Comparison of ENCODE assay signal across 12 cellular contexts in genomic region chr5:62342476-62342837, GRCh38. TPM values are rescaled to one million over a fixed set of nuclear protein-coding genes. Genes with fewer than 3 reads are reported as not detected.
DNase-seq lines count a peak whose midpoint lies in the region; ATAC-seq lines count a peak whose summit lies in the region.
"Had no signal": no experiment of that assay in that cellular context is flagged by ENCODE, and none has a peak within 500 bp of the region (broad histone marks: within the 10 kb centered on the region; RNA-seq: fewer than 3 reads in every experiment).

No MANE protein-coding gene starts in this region.

- no peaks in the 10 kb centered on the region for H3K9me3 ChIP-seq in CD8-positive, alpha-beta memory T cell (ENCODE audit: low read length)
- H3K9me3 ChIP-seq: BE2C had no signal

- no peak overlapping the region for H3K4me3 ChIP-seq in CD8-positive, alpha-beta memory T cell (ENCODE audit: low read length)

- peak overlapping the region; percentile 76 to 97 (median 84) for H3K27ac Mint-ChIP-seq in CD8-positive, alpha-beta memory T cell
- H3K27ac Mint-ChIP-seq in activated CD4-positive, alpha-beta memory T cell treated with anti-CD3 and anti-CD28 coated beads for 36 hours, result peak overlapping the region; percentile 73

- no peaks in the 10 kb centered on the region for H3K27me3 ChIP-seq in CD8-positive, alpha-beta memory T cell (ENCODE audit: insufficient read depth, low read length, poor library complexity, severe bottlenecking)
- H3K27me3 ChIP-seq: BE2C had no signal

- peaks cover 58 to 82% (median 78%) of the 10 kb centered on the region in 3 donors for H3K4me1 Mint-ChIP-seq in CD8-positive, alpha-beta memory T cell
- H3K4me1 Mint-ChIP-seq in activated CD4-positive, alpha-beta memory T cell treated with anti-CD3 and anti-CD28 coated beads for 36 hours (ENCODE audit: low read depth), result peaks cover 61% of the 10 kb centered on the region

- H3K36me3 ChIP-seq in CD8-positive, alpha-beta memory T cell (ENCODE audit: insufficient read depth, low read length), result peaks cover 4% of the 10 kb centered on the region
- H3K36me3 ChIP-seq: BE2C had no signal

- no peak for DNase-seq in CD8-positive, alpha-beta memory T cell
- DNase-seq in activated CD4-positive, alpha-beta memory T cell treated with anti-CD3 and anti-CD28 coated beads for 36 hours, result no peak
- DNase-seq in KBM-7, result no peak
- DNase-seq in GM03348 (ENCODE audit: low spot score), result no peak
- no peak for DNase-seq in T-helper 9 cell
- no peak for DNase-seq in NK-92 treated with Interleukin-12 subunit alpha and Interleukin-12 subunit beta, amount 100 ng/mL, for 24 hours (lab: John Stamatoyannopoulos, UW)
- DNase-seq: BE2C, HCEC 1CT, NCI-H526 treated with DMSO at 0.1 percent for 48 hours, retina had no signal

- ATAC-seq in GM19397 (IDR thresholded peaks at IDR 0.05; ENCODE audit: unreplicated experiment), result peak; percentile 36
- ATAC-seq in HG02885 (IDR thresholded peaks at IDR 0.05; ENCODE audit: poor library complexity, unreplicated experiment), result peak; percentile 46

- H3K9me3 Mint-ChIP-seq in CD8-positive, alpha-beta memory T cell, result no peaks in the 10 kb centered on the region
- no peaks in the 10 kb centered on the region for H3K9me3 Mint-ChIP-seq in activated CD4-positive, alpha-beta memory T cell treated with anti-CD3 and anti-CD28 coated beads for 36 hours

- POLR2A ChIA-PET in CD8-positive, alpha-beta memory T cell (lab: Charles Lee), result interaction anchor here (0.6 kb wide), 1 partner anchor 10 kb away, joined by 5 read pairs; no protein-coding TSS in a partner anchor
- POLR2A ChIA-PET in activated CD4-positive, alpha-beta memory T cell treated with anti-CD3 and anti-CD28 coated beads for 36 hours (lab: Charles Lee), result interaction anchor here (1.1 kb wide), 1 partner anchor 31 kb away, joined by 4 read pairs; no protein-coding TSS in a partner anchor

- in situ Hi-C loops in KBM-7 (cut with MboI; ENCODE audit: low pct_unique_long_range_greater_than_20kb, low sequenced_read_pairs), result no loop called here

- H3K4me3 Mint-ChIP-seq in CD8-positive, alpha-beta memory T cell, result peak overlapping the region in 6 of 7 donors; percentile 66 to 78 (median 73)
- no peak overlapping the region for H3K4me3 Mint-ChIP-seq in activated CD4-positive, alpha-beta memory T cell treated with anti-CD3 and anti-CD28 coated beads for 36 hours

- peaks cover 0 to 15% (median 2%) of the 10 kb centered on the region in 3 donors for H3K36me3 Mint-ChIP-seq in CD8-positive, alpha-beta memory T cell
- H3K36me3 Mint-ChIP-seq in activated CD4-positive, alpha-beta memory T cell treated with anti-CD3 and anti-CD28 coated beads for 36 hours, result peaks cover 11% of the 10 kb centered on the region

- intact Hi-C loops in activated CD4-positive, alpha-beta memory T cell treated with anti-CD3 and anti-CD28 coated beads for 36 hours (cut with micrococcal nuclease), result loop anchor here (2.0 kb wide), 1 partner anchor 14 kb away; no protein-coding TSS in a partner anchor

- no peaks in the 10 kb centered on the region for H3K27me3 Mint-ChIP-seq in CD8-positive, alpha-beta memory T cell
- H3K27me3 Mint-ChIP-seq in activated CD4-positive, alpha-beta memory T cell treated with anti-CD3 and anti-CD28 coated beads for 36 hours, result no peaks in the 10 kb centered on the region

- H3K27ac ChIP-seq in CD8-positive, alpha-beta memory T cell (ENCODE audit: low read depth, low read length), result no peak overlapping the region

- CTCF ChIA-PET in CD8-positive, alpha-beta memory T cell (lab: Charles Lee), result interaction anchor here (1.3 to 2.0 kb wide), 3 partner anchors 9 to 54 kb away, joined by 4 to 9 read pairs (median 6); no protein-coding TSS in a partner anchor
- CTCF ChIA-PET in activated CD4-positive, alpha-beta memory T cell treated with anti-CD3 and anti-CD28 coated beads for 36 hours (lab: Charles Lee), result interaction anchor here (1.6 kb wide), 1 partner anchor 118 kb away, joined by 5 read pairs; no protein-coding TSS in a partner anchor

- peaks cover 34% of the 10 kb centered on the region for H3K4me1 ChIP-seq in CD8-positive, alpha-beta memory T cell (ENCODE audit: insufficient read depth, low read length)
- H3K4me1 ChIP-seq: BE2C had no signal

RNA-seq across cellular contexts. Expression of gene KIF2A, which starts 36.5 kb away (rescaled TPM):
- total RNA-seq in CD8-positive, alpha-beta memory T cell, result 100 to 1,000 TPM; 252 to 253 TPM
- 185 TPM for polyA plus RNA-seq in CD8-positive, alpha-beta memory T cell
- total RNA-seq in activated CD4-positive, alpha-beta memory T cell treated with anti-CD3 and anti-CD28 coated beads for 36 hours, result 100 to 1,000 TPM; 209 TPM
